Comparison of ENCODE assay signal across 8 cellular contexts in the genomic region with DNA sequence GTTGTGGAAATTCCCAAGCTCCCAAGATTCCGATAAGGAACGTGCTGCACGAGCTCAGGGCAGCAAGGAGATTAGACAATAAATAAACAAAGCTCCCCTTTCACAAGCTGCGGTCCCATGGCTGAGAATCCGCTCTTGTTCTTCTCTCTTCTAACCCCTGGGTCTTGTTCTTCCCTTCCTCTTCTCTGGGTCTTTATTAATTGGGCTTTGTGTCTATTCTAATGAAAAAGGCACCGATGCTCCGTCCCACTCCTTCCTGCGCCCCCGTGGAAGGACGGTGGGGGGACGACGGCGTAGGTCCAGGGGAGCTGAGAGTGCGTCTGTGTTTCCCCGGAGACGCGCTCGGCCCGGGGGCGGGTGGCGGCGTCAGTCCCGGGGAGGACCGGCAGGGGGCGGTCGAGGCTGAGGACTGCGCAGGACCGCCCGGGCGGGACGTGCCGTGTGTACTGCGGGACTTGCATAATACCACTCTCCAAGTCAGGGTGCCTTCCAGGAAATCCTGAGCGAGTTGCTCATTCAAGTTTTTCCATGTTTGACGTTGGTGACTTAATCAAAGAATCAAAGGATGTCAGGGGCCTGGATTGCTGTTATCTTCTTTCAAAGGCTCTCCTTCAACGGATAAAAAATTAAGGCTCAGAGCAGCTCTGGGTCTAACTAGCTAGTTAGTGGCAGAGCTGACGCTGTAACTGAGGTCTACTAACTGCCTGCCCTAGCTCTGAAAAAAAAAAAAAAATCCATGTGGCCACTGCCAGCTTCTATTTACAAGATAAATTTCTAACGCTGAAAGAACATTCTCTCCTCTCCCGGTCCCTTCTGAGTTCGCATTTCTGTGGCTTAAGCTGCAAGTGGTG.
DNase-seq lines count a peak whose midpoint lies in the region; ATAC-seq and TF ChIP-seq lines count a peak whose summit lies in the region.

No MANE protein-coding gene starts in this region.

- peaks cover 0 to 2% of the 10 kb centered on the region in 2 donors for H3K9me3 Mint-ChIP-seq in activated naive CD4-positive, alpha-beta T cell treated with anti-CD3 and anti-CD28 coated beads, Interleukin-2, amount 50 U/mL, for 72 hours

- peak; percentile 42 for DNase-seq in DMS153 (lab: John Stamatoyannopoulos, UW)
- peak; percentile 79 to 97 for DNase-seq in activated naive CD4-positive, alpha-beta T cell treated with anti-CD3 and anti-CD28 coated beads, Interleukin-2, amount 50 U/mL, for 72 hours (ENCODE audit: low spot score in 2 of 2)
- DNase-seq in Right ventricle myocardium superior = peak; percentile 92
- DNase-seq in ovary = peak; percentile 64 to 90 (median 88)
- peak; percentile 52 for DNase-seq in thoracic aorta (ENCODE audit: low spot score)

- H3K27me3 ChIP-seq in HUES6 (ENCODE audit: control insufficient read depth, insufficient read depth, low read length) (0 out of 2 replicates have a peak, but pooled peaks cover 5% of the 10 kb centered on the region), ovary (no peaks in the 10 kb centered on the region), thoracic aorta (replicated peaks; ENCODE audit: insufficient read depth) (no peaks in the 10 kb centered on the region)

- WGBS in ovary, 3 donors = 0 to 1% (median 1%) methylated on average over 40 of the region's 40 CpGs

- no peak overlapping the region for H3K27ac Mint-ChIP-seq in activated naive CD4-positive, alpha-beta T cell treated with anti-CD3 and anti-CD28 coated beads, Interleukin-2, amount 50 U/mL, for 72 hours

- intact Hi-C loops in Right ventricle myocardium superior (cut with DNase I) = loop anchor here (2.0 to 10.0 kb wide), 3 partner anchors 93 to 297 kb away; no protein-coding TSS in a partner anchor
- intact Hi-C loops in ovary (cut with DNase I) = loop anchor here in 1 of 4 donors (10.0 kb wide), 1 partner anchor 223 kb away; no protein-coding TSS in a partner anchor

- H3K4me1 ChIP-seq in HUES6 (ENCODE audit: control insufficient read depth, insufficient read depth, low read length) (peaks cover 8% of the 10 kb centered on the region; the same call in 1 of the 2 replicates), ovary (ENCODE audit: insufficient read depth) (no peaks in the 10 kb centered on the region), thoracic aorta (ENCODE audit: control insufficient read depth in 1 of 2, low read depth in 2 of 2) (peaks cover 7 to 25% of the 10 kb centered on the region in 2 donors)

- H3K4me3 ChIP-seq in HUES6 (ENCODE audit: low read depth, low read length) = peak overlapping the region; percentile 59
- peak overlapping the region; percentile 20 for H3K4me3 ChIP-seq in ovary
- peak overlapping the region; percentile 67 for H3K4me3 ChIP-seq in thoracic aorta

- peaks cover 0 to 2% of the 10 kb centered on the region in 2 donors for H3K36me3 Mint-ChIP-seq in activated naive CD4-positive, alpha-beta T cell treated with anti-CD3 and anti-CD28 coated beads, Interleukin-2, amount 50 U/mL, for 72 hours

- ATAC-seq in GM21515 (IDR thresholded peaks at IDR 0.05; ENCODE audit: unreplicated experiment) (peak; percentile 97), SK-N-SH treated with all-trans-retinoic acid at 6 μM for 48 hours (peak; percentile 99), Right ventricle myocardium superior (ENCODE audit: poor library complexity) (peak; percentile 100), thoracic aorta (ENCODE audit: insufficient number of reproducible peaks, low FRiP score, low read depth) (peak; percentile 89)
- ATAC-seq in activated naive CD4-positive, alpha-beta T cell treated with anti-CD3 and anti-CD28 coated beads, Interleukin-2, amount 50 U/mL, for 72 hours = peak; percentile 99 to 100

- H3K36me3 ChIP-seq in HUES6 (ENCODE audit: control insufficient read depth, insufficient read depth, low read length) (no peaks in the 10 kb centered on the region), ovary (no peaks in the 10 kb centered on the region), thoracic aorta (no peaks in the 10 kb centered on the region)

- TF ChIP-seq EP300 in ovary (IDR thresholded peaks at IDR 0.05) = no peak

- H3K27ac ChIP-seq in HUES6 (ENCODE audit: low read depth, low read length) (no peak overlapping the region), ovary (no peak overlapping the region), thoracic aorta (peak overlapping the region; percentile 28 to 31)

- H3K9me3 ChIP-seq in HUES6 (ENCODE audit: control insufficient read depth, insufficient read depth, low read depth, low read length) (peaks cover 4% of the 10 kb centered on the region; the same call in 1 of the 2 replicates), ovary (no peaks in the 10 kb centered on the region), thoracic aorta (no peaks in the 10 kb centered on the region)

- no peak overlapping the region for H3K9ac ChIP-seq in HUES6 (ENCODE audit: low read length)

- TF ChIP-seq CTCF in ovary (IDR thresholded peaks at IDR 0.05) = peak; percentile 56 to 93 (median 72)
- TF ChIP-seq CTCF in thoracic aorta (IDR thresholded peaks at IDR 0.05) = peak; percentile 97

- no peak for TF ChIP-seq POLR2A in ovary (IDR thresholded peaks at IDR 0.05)

TF ChIP-seq in SK-N-SH treated with all-trans-retinoic acid at 6 μM for 48 hours, 23 proteins besides CTCF, POLR2A, EP300 and RAD21:
- no peak for TF ChIP-seq TCF4 (CRISPR knock-in tag; IDR thresholded peaks at IDR 0.05; ENCODE audit: borderline replicate concordance)
- TF ChIP-seq ISL1 (CRISPR knock-in tag; IDR thresholded peaks at IDR 0.05) = no peak
- TF ChIP-seq, protein P1, sequence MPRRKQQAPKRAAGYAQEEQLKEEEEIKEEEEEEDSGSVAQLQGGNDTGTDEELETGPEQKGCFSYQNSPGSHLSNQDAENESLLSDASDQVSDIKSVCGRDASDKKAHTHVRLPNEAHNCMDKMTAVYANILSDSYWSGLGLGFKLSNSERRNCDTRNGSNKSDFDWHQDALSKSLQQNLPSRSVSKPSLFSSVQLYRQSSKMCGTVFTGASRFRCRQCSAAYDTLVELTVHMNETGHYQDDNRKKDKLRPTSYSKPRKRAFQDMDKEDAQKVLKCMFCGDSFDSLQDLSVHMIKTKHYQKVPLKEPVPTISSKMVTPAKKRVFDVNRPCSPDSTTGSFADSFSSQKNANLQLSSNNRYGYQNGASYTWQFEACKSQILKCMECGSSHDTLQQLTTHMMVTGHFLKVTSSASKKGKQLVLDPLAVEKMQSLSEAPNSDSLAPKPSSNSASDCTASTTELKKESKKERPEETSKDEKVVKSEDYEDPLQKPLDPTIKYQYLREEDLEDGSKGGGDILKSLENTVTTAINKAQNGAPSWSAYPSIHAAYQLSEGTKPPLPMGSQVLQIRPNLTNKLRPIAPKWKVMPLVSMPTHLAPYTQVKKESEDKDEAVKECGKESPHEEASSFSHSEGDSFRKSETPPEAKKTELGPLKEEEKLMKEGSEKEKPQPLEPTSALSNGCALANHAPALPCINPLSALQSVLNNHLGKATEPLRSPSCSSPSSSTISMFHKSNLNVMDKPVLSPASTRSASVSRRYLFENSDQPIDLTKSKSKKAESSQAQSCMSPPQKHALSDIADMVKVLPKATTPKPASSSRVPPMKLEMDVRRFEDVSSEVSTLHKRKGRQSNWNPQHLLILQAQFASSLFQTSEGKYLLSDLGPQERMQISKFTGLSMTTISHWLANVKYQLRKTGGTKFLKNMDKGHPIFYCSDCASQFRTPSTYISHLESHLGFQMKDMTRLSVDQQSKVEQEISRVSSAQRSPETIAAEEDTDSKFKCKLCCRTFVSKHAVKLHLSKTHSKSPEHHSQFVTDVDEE (CRISPR knock-in tag; IDR thresholded peaks at IDR 0.05) = no peak
- TF ChIP-seq, protein P2, sequence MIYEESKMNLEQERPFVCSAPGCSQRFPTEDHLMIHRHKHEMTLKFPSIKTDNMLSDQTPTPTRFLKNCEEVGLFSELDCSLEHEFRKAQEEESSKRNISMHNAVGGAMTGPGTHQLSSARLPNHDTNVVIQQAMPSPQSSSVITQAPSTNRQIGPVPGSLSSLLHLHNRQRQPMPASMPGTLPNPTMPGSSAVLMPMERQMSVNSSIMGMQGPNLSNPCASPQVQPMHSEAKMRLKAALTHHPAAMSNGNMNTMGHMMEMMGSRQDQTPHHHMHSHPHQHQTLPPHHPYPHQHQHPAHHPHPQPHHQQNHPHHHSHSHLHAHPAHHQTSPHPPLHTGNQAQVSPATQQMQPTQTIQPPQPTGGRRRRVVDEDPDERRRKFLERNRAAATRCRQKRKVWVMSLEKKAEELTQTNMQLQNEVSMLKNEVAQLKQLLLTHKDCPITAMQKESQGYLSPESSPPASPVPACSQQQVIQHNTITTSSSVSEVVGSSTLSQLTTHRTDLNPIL (CRISPR knock-in tag; IDR thresholded peaks at IDR 0.05; ENCODE audit: low read depth) = no peak
- no peak for TF ChIP-seq CSDC2 (CRISPR knock-in tag; IDR thresholded peaks at IDR 0.05)
- TF ChIP-seq OSR1 (CRISPR knock-in tag; IDR thresholded peaks at IDR 0.05) = no peak
TF ChIP-seq in SK-N-SH treated with all-trans-retinoic acid at 6 μM for 48 hours: peak in this region for 0.

Comparison
In these comparisons a context has a peak if more than half of its experiments do, and no peak if none do; other contexts are left out.
1. DNase-seq: peak in every context shown above with its lines; median percentile 92 in Right ventricle myocardium superior; 88 in activated naive CD4-positive, alpha-beta T cell treated with anti-CD3 and anti-CD28 coated beads, Interleukin-2, amount 50 U/mL, for 72 hours; 88 in ovary; 52 in thoracic aorta; 42 in DMS153.
2. H3K27ac ChIP-seq: peak in thoracic aorta (2 of 2); none in HUES6 (single experiment) and ovary (0 of 2).
3. Peak in every context shown above with its lines, with median percentiles within 50 percentile points of each other: ATAC-seq and H3K4me3 ChIP-seq.